ENCODE assay signal across 19 cellular contexts in the genomic region with DNA sequence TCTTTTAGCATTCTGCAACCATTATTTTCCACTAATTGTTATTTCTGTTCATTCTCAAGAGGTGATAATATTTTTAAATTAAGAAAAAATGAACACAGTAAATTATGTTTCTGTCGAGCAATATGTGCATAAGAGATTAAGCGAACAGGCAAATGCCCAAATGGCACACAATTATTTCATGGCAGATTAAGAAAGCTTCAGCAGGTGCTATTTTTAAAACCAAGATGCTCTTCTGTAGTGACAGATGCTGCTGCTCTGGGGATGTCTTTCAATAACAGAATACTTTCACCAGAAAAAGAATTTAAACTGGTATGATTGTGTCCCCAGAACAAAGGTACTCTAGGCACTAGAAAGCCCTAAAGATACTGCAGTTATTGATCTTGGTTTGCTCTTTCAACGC.
"Had no signal": no experiment of that assay in that cellular context is flagged by ENCODE, and none has a peak within 500 bp of the region (broad histone marks: within the 10 kb centered on the region; RNA-seq: fewer than 3 reads in every experiment).

No MANE protein-coding gene starts in this region.

- H3K27me3 ChIP-seq: dorsolateral prefrontal cortex, hepatocyte, neural progenitor cell, ovary, right atrium auricular region, suprapubic skin, thyroid gland, upper lobe of left lung, uterus had no signal

- H3K4me2 ChIP-seq: hepatocyte, neural progenitor cell, smooth muscle cell had no signal

- H2AFZ ChIP-seq: hepatocyte had no signal

- FAIRE-seq: kidney had no signal

- H3K36me3 ChIP-seq: left ventricle myocardium inferior, neural progenitor cell, ovary, right atrium auricular region, suprapubic skin, thyroid gland, upper lobe of left lung, uterus had no signal

- H3K4me3 ChIP-seq: dorsolateral prefrontal cortex, hepatocyte, left ventricle myocardium inferior, neural progenitor cell, ovary, right atrium auricular region, smooth muscle cell, suprapubic skin, thyroid gland, upper lobe of left lung, uterus had no signal

- ATAC-seq: naive thymus-derived CD8-positive, alpha-beta T cell had no signal

- H3K4me1 ChIP-seq: neural progenitor cell, suprapubic skin, thyroid gland, upper lobe of left lung, uterus had no signal

- DNase-seq: cortex of kidney; effector CD8-positive, alpha-beta T cell; foreskin melanocyte; kidney; left ventricle myocardium inferior; naive thymus-derived CD8-positive, alpha-beta T cell; nucleus accumbens; ovary; stimulated activated CD4-positive, alpha-beta T cell treated with anti-CD3 and anti-CD28 coated beads, Interleukin-2, amount 100 ng/mL, for 48 hours; stimulated activated naive CD4-positive, alpha-beta T cell treated with Interleukin-2 at 50 U/mL for 16 hours; thyroid gland; upper lobe of left lung; uterus had no signal

- H3K9ac ChIP-seq: neural progenitor cell had no signal

- H3K27ac ChIP-seq: dorsolateral prefrontal cortex, hepatocyte, left ventricle myocardium inferior, neural progenitor cell, ovary, suprapubic skin, thyroid gland, upper lobe of left lung, uterus had no signal

- H3K9me3 ChIP-seq: left ventricle myocardium inferior, ovary, right atrium auricular region, suprapubic skin, thyroid gland, upper lobe of left lung, uterus had no signal

- H3K79me2 ChIP-seq: hepatocyte had no signal
